Comparison of ENCODE assay signal across 15 cellular contexts in the genomic region with DNA sequence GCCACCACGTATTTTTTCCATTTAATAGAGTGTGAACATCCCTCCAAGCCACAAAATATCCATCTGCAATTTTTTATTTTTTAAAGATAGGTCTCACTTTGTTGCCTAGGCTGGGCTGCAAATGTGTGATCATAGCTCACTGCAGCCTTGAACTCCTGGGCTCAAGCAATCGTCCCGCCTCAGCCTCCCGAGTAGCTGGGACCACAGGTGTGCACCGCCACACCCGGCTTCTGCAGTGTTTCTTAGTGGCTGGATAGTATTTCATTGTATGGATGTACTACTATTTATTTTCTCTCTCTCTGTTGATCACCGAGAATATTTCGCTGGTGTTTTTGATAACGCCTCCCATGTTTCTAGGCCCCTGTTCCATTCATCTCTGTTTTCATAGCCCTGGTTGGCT. TPM values are rescaled to one million over a fixed set of nuclear protein-coding genes. Genes with fewer than 3 reads are reported as not detected.
A peak's percentile ranks its signal among the peaks of the same experiment; 100 is the strongest.
DNase-seq lines count a peak whose midpoint lies in the region; ATAC-seq and TF ChIP-seq lines count a peak whose summit lies in the region.
"Had no signal": no experiment of that assay in that cellular context is flagged by ENCODE, and none has a peak within 500 bp of the region (broad histone marks: within the 10 kb centered on the region; RNA-seq: fewer than 3 reads in every experiment).

No MANE protein-coding gene starts in this region.

- no peaks in the 10 kb centered on the region for H3K27me3 Mint-ChIP-seq in natural killer cell (ENCODE audit: low read depth in 2 of 2)
- H3K27me3 Mint-ChIP-seq in natural killer cell treated with Interleukin-12 subunit alpha and Interleukin-12 subunit beta and Interleukin-15 and Interleukin-18, amount 100 ng/mL, for 72 hours, result no peaks in the 10 kb centered on the region
- peaks cover 9% of the 10 kb centered on the region for H3K27me3 Mint-ChIP-seq in endothelial cell (ENCODE audit: unreplicated experiment)
- no peaks in the 10 kb centered on the region for H3K27me3 Mint-ChIP-seq in osteocyte (ENCODE audit: unreplicated experiment)

- H3K27ac Mint-ChIP-seq in natural killer cell (peak overlapping the region; percentile 8 to 36), endothelial cell (ENCODE audit: unreplicated experiment) (peak overlapping the region; percentile 70), osteocyte (ENCODE audit: unreplicated experiment) (peak overlapping the region; percentile 27)
- no peak overlapping the region for H3K27ac Mint-ChIP-seq in natural killer cell treated with Interleukin-12 subunit alpha and Interleukin-12 subunit beta and Interleukin-15 and Interleukin-18, amount 100 ng/mL, for 72 hours

- 0 out of 4 replicates have a peak overlapping the region, but pooled peaks of 1 of the 2 experiments have one; percentile 20 for H3K27ac ChIP-seq in SK-N-SH (ENCODE audit: low read depth in 2 of 2, low read length in 1 of 2)

- H3K36me3 Mint-ChIP-seq in natural killer cell (no peaks in the 10 kb centered on the region), endothelial cell (ENCODE audit: low read depth, unreplicated experiment) (peaks cover 4% of the 10 kb centered on the region), osteocyte (ENCODE audit: unreplicated experiment) (no peaks in the 10 kb centered on the region)
- no peaks in the 10 kb centered on the region for H3K36me3 Mint-ChIP-seq in natural killer cell treated with Interleukin-12 subunit alpha and Interleukin-12 subunit beta and Interleukin-15 and Interleukin-18, amount 100 ng/mL, for 72 hours

- 94% methylated on average over 8 of the region's 9 CpGs for WGBS in SK-N-SH (ENCODE audit: low lambda C conversion rate)

- H3K9me2 ChIP-seq in SK-N-SH, result no peaks in the 10 kb centered on the region

- H3K4me3 ChIP-seq in SK-N-SH (ENCODE audit: low read depth in 2 of 2, low read length in 1 of 2), result no peak overlapping the region

- H3K4me2 ChIP-seq in SK-N-SH, result no peak overlapping the region

- H3K9ac ChIP-seq in SK-N-SH, result no peak overlapping the region

- H3K4me3 Mint-ChIP-seq in natural killer cell, result no peak overlapping the region
- H3K4me3 Mint-ChIP-seq in natural killer cell treated with Interleukin-12 subunit alpha and Interleukin-12 subunit beta and Interleukin-15 and Interleukin-18, amount 100 ng/mL, for 72 hours, result no peak overlapping the region
- peak overlapping the region; percentile 45 for H3K4me3 Mint-ChIP-seq in endothelial cell (ENCODE audit: unreplicated experiment)
- H3K4me3 Mint-ChIP-seq in osteocyte (ENCODE audit: unreplicated experiment), result no peak overlapping the region

- H3F3A ChIP-seq in SK-N-SH (replicated peaks; ENCODE audit: insufficient read depth), result peaks cover 34% of the 10 kb centered on the region

- no peaks in the 10 kb centered on the region for H3K27me3 ChIP-seq in SK-N-SH (ENCODE audit: insufficient read depth)

- no peak for TF ChIP-seq EP300 in SK-N-SH (IDR thresholded peaks at IDR 0.05; ENCODE audit: borderline replicate concordance in 1 of 2, low read depth in 1 of 2, low read length in 1 of 2)

- H2AFZ ChIP-seq in SK-N-SH (ENCODE audit: low read depth), result no peak overlapping the region

- POLR2A ChIA-PET in SK-N-SH (lab: Yijun Ruan, JAX), result interaction anchor here (0.6 kb wide), 1 partner anchor 662 kb away, joined by 3 read pairs; no protein-coding TSS in a partner anchor

- TF ChIP-seq CTCF in natural killer cell (IDR thresholded peaks at IDR 0.05) (no peak), endothelial cell (IDR thresholded peaks at IDR 0.05; ENCODE audit: unreplicated experiment) (no peak), osteocyte (IDR thresholded peaks at IDR 0.05) (no peak), SK-N-SH (IDR thresholded peaks at IDR 0.05) (no peak)

- H4K20me1 ChIP-seq in SK-N-SH (ENCODE audit: insufficient read depth), result peaks cover 55% of the 10 kb centered on the region

- H3K9me3 Mint-ChIP-seq in natural killer cell (no peaks in the 10 kb centered on the region), endothelial cell (ENCODE audit: unreplicated experiment) (no peaks in the 10 kb centered on the region), osteocyte (ENCODE audit: unreplicated experiment) (no peaks in the 10 kb centered on the region)
- no peaks in the 10 kb centered on the region for H3K9me3 Mint-ChIP-seq in natural killer cell treated with Interleukin-12 subunit alpha and Interleukin-12 subunit beta and Interleukin-15 and Interleukin-18, amount 100 ng/mL, for 72 hours

- H3K4me1 Mint-ChIP-seq in natural killer cell (peaks cover 42 to 45% of the 10 kb centered on the region in 2 donors), endothelial cell (ENCODE audit: unreplicated experiment) (peaks cover 49% of the 10 kb centered on the region), osteocyte (ENCODE audit: unreplicated experiment) (peaks cover 49% of the 10 kb centered on the region)
- peaks cover 30 to 35% of the 10 kb centered on the region in 2 donors for H3K4me1 Mint-ChIP-seq in natural killer cell treated with Interleukin-12 subunit alpha and Interleukin-12 subunit beta and Interleukin-15 and Interleukin-18, amount 100 ng/mL, for 72 hours (ENCODE audit: low read depth in 2 of 2)

- DNase-seq in natural killer cell (no peak), endothelial cell (ENCODE audit: low spot score) (no peak), osteocyte (ENCODE audit: extremely low spot score, unreplicated experiment) (no peak), SK-N-SH (no peak), NCI-H345 (lab: John Stamatoyannopoulos, UW) (no peak), A172 (ENCODE audit: low spot score) (no peak), NCI-H510A (lab: John Stamatoyannopoulos, UW) (no peak)
- DNase-seq in natural killer cell treated with Interleukin-12 subunit alpha and Interleukin-12 subunit beta and Interleukin-15 and Interleukin-18, amount 100 ng/mL, for 72 hours (ENCODE audit: low spot score), result no peak
- DNase-seq: activated T-cell treated with anti-CD3 and anti-CD28 coated beads, Interleukin-2, amount 50 U/mL, for 1 hour; central memory CD4-positive, alpha-beta T cell; GOT3; KBM-7; NCI-H2081 treated with DMSO at 0.1 percent for 48 hours; PC-3 had no signal

- no peak for ATAC-seq in natural killer cell
- no peak for ATAC-seq in natural killer cell treated with Interleukin-12 subunit alpha and Interleukin-12 subunit beta and Interleukin-15 and Interleukin-18, amount 100 ng/mL, for 72 hours
- ATAC-seq: left lobe of liver, PC-3 had no signal

- H3K36me3 ChIP-seq in SK-N-SH (replicated peaks in 1 of 2; ENCODE audit: control insufficient read depth in 1 of 2, insufficient read depth in 2 of 2, low read length in 1 of 2), result no peaks in the 10 kb centered on the region

- TF ChIP-seq RAD21 in SK-N-SH (IDR thresholded peaks at IDR 0.05; ENCODE audit: low read length), result no peak

- H3K9me3 ChIP-seq in SK-N-SH, result no peaks in the 10 kb centered on the region

- peaks cover 35 to 39% of the 10 kb centered on the region in 2 experiments for H3K4me1 ChIP-seq in SK-N-SH (ENCODE audit: control insufficient read depth in 1 of 2, insufficient read depth in 2 of 2, low read depth in 1 of 2, low read length in 1 of 2)

- H3K79me2 ChIP-seq in SK-N-SH (ENCODE audit: insufficient read depth), result peaks cover 95% of the 10 kb centered on the region

- intact Hi-C loops in natural killer cell (cut with micrococcal nuclease), result no loop called here

- CTCF ChIA-PET in SK-N-SH (lab: Yijun Ruan, JAX), result interaction anchor here (1.0 to 2.5 kb wide), 4 partner anchors 15 to 42 kb away, joined by 3 to 20 read pairs (median 6); partner anchors contain the start of gene MLXIP

TF ChIP-seq in SK-N-SH, 30 proteins besides CTCF, POLR2A, EP300 and RAD21 (continues in another document):
- TF ChIP-seq, protein P1, sequence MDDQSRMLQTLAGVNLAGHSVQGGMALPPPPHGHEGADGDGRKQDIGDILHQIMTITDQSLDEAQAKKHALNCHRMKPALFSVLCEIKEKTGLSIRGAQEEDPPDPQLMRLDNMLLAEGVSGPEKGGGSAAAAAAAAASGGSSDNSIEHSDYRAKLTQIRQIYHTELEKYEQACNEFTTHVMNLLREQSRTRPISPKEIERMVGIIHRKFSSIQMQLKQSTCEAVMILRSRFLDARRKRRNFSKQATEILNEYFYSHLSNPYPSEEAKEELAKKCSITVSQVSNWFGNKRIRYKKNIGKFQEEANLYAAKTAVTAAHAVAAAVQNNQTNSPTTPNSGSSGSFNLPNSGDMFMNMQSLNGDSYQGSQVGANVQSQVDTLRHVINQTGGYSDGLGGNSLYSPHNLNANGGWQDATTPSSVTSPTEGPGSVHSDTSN (IDR thresholded peaks at IDR 0.05), result no peak
- TF ChIP-seq CHD2 (IDR thresholded peaks at IDR 0.05; ENCODE audit: low read length, partially characterized antibody) (no peak), MXI1 (IDR thresholded peaks at IDR 0.05; ENCODE audit: low read depth, low read length) (no peak), SMC3 (IDR thresholded peaks at IDR 0.05; ENCODE audit: low read depth, low read length) (no peak), POLR2AphosphoS5 (IDR thresholded peaks at IDR 0.05; ENCODE audit: low read depth, low read length) (no peak), USF1 (IDR thresholded peaks at IDR 0.05; ENCODE audit: borderline replicate concordance, low read depth) (no peak), TCF12 (IDR thresholded peaks at IDR 0.05) (no peak)

RNA-seq across cellular contexts. Expression of gene MLXIP, which starts 17.5 kb away (rescaled TPM):
- total RNA-seq in natural killer cell (10 to 100 TPM; 83.8 to 92.4 (median 86.1) TPM), endothelial cell (ENCODE audit: unreplicated experiment) (63.3 TPM), osteocyte (51.8 and 54.5 TPM in 2 replicates)
- total RNA-seq in natural killer cell treated with Interleukin-12 subunit alpha and Interleukin-12 subunit beta and Interleukin-15 and Interleukin-18, amount 100 ng/mL, for 72 hours, result 10 to 100 TPM; 28.4 to 48.6 TPM
- polyA plus RNA-seq in SK-N-SH (2012; rRNA removed), result 6.8 and 11.0 TPM in 2 replicates
- 6.8 and 9.2 TPM in 2 replicates for polyA plus RNA-seq in SK-N-SH (2012; cell fraction: cytosol; rRNA removed)
- polyA plus RNA-seq in SK-N-SH (2012; cell fraction: nucleus; rRNA removed), result 42.6 and 43.4 TPM in 2 replicates
- 5.4 and 10.1 TPM in 2 replicates for total RNA-seq in A172 (2014; rRNA removed; shearing (Covaris generic))

Comparison
In these comparisons a context has a peak if more than half of its experiments do, and no peak if none do; other contexts are left out.
1. H3K27ac Mint-ChIP-seq: peak in natural killer cell (2 of 2), endothelial cell (single experiment) and osteocyte (single experiment); none in natural killer cell treated with Interleukin-12 subunit alpha and Interleukin-12 subunit beta and Interleukin-15 and Interleukin-18, amount 100 ng/mL, for 72 hours (0 of 2).